ENCODE assay signal across 1 cellular context in genomic region chr12:124861492-124861891, GRCh38.
TF ChIP-seq lines count a peak whose summit lies in the region.

No MANE protein-coding gene starts in this region.

TF ChIP-seq in GM23338, 12 proteins besides CTCF, POLR2A, EP300 and RAD21:
- TF ChIP-seq ZNF462 (CRISPR knock-in tag; IDR thresholded peaks at IDR 0.05) (no peak), CREB1 (CRISPR knock-in tag; IDR thresholded peaks at IDR 0.05; ENCODE audit: low read depth) (no peak), EZH2phosphoT487 (IDR thresholded peaks at IDR 0.05; ENCODE audit: unreplicated experiment) (no peak), ETS1 (IDR thresholded peaks at IDR 0.05) (no peak), REST (IDR thresholded peaks at IDR 0.05; ENCODE audit: unreplicated experiment) (no peak), EZH2 (IDR thresholded peaks at IDR 0.05; ENCODE audit: low read depth, unreplicated experiment) (no peak), JUNB (IDR thresholded peaks at IDR 0.05; ENCODE audit: unreplicated experiment) (no peak), ZNF331 (CRISPR knock-in tag; IDR thresholded peaks at IDR 0.05; ENCODE audit: low read depth) (no peak), ZNF114 (CRISPR knock-in tag; IDR thresholded peaks at IDR 0.05) (no peak)
